In the genomic region with DNA sequence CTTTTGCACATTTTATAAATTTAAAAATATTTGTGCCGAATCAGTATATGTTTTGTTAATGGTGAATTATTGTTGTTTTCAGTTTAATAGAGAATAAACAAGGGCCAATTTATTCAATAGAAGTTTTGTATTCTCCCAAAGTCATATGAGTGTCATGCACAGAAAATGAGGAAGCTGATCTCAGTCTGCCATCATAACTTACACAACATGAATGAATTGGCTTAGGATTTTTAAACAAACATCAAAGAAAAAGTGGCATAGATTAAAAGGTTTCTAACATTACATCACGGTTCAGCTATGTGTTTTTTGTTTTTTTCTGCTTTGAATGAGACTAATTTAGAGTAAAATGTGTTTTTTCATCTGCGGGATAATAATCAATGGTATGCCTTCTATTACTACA, we compare ENCODE assay signal across 24 cellular contexts.
"Had no signal": no experiment of that assay in that cellular context is flagged by ENCODE, and none has a peak within 500 bp of the region (broad histone marks: within the 10 kb centered on the region; RNA-seq: fewer than 3 reads in every experiment).

No MANE protein-coding gene starts in this region.

- ATAC-seq: activated CD4-positive, alpha-beta T cell treated with anti-CD3 and anti-CD28 coated beads for 36 hours; activated CD8-positive, alpha-beta T cell treated with anti-CD3 and anti-CD28 coated beads for 36 hours; K562; Panc1; Right ventricle myocardium inferior had no signal

- DNase-seq: activated CD4-positive, alpha-beta T cell treated with anti-CD3 and anti-CD28 coated beads for 36 hours; activated CD4-positive, alpha-beta T cell treated with anti-CD3 and anti-CD28 coated beads, Interleukin-2, amount 50 U/mL, for 1 hour; activated CD8-positive, alpha-beta memory T cell treated with anti-CD3 and anti-CD28 coated beads, Interleukin-2, amount 50 U/mL, for 4 hours; activated CD8-positive, alpha-beta T cell treated with anti-CD3 and anti-CD28 coated beads for 36 hours; activated naive CD4-positive, alpha-beta T cell treated with anti-CD3 and anti-CD28 coated beads, Interleukin-2, amount 50 U/mL, for 16 hours; activated naive CD8-positive, alpha-beta T cell treated with anti-CD3 and anti-CD28 coated beads, Interleukin-2, amount 10 ng/mL, durations not matched to agents 7 days and 5 days; adrenal gland; anterior cingulate cortex; Karpas-422; NCI-H1417 treated with DMSO at 0.1 percent for 48 hours; NCI-H1694; NCI-H2029; NCI-H2107; NCI-H2171 treated with DMSO at 0.1 percent for 48 hours; NCI-H226; NCI-H526; NCI-H82; RPMI8226; SK-N-SH; T-helper 1 cell; WERI-Rb-1 had no signal

- H3K36me3 ChIP-seq: adrenal gland, WERI-Rb-1 had no signal

- H3K9me3 ChIP-seq: SK-N-SH had no signal

- H3K4me3 ChIP-seq: adrenal gland, K562 had no signal

- H3K27me3 ChIP-seq: adrenal gland had no signal

- H3K27ac ChIP-seq: adrenal gland, WERI-Rb-1 had no signal
